17 cellular contexts compared by ENCODE assay signal in genomic region chr22:19722175-19722914, GRCh38. TPM values are rescaled to one million over a fixed set of nuclear protein-coding genes. Genes with fewer than 3 reads are reported as not detected.
DNase-seq lines count a peak whose midpoint lies in the region; ATAC-seq and TF ChIP-seq lines count a peak whose summit lies in the region.
"Had no signal": no experiment of that assay in that cellular context is flagged by ENCODE, and none has a peak within 500 bp of the region (broad histone marks: within the 10 kb centered on the region; RNA-seq: fewer than 3 reads in every experiment).

No MANE protein-coding gene starts in this region.

- H2AFZ ChIP-seq in neural progenitor cell (replicated peaks), result no peak overlapping the region

- peaks cover 8% of the 10 kb centered on the region for H3K36me3 Mint-ChIP-seq in glutamatergic neuron (ENCODE audit: unreplicated experiment)
- peaks cover 20% of the 10 kb centered on the region for H3K36me3 Mint-ChIP-seq in neural progenitor cell

- H3K27me3 ChIP-seq in HUES64 (ENCODE audit: insufficient read depth, low read length) (peaks cover 100% of the 10 kb centered on the region), neural progenitor cell (peaks cover 100% of the 10 kb centered on the region), lower lobe of right lung (ENCODE audit: low read depth) (peaks cover 58% of the 10 kb centered on the region)
- H3K27me3 ChIP-seq: tibial artery had no signal

- no peak overlapping the region for H3K27ac Mint-ChIP-seq in glutamatergic neuron (ENCODE audit: unreplicated experiment)
- no peak overlapping the region for H3K27ac Mint-ChIP-seq in neural progenitor cell
- H3K27ac Mint-ChIP-seq: dendritic cell treated with granulocyte-macrophage colony-stimulating factor and Interleukin-4, amounts not matched to agents 40 ng/mL and 50 ng/mL, for 4 days had no signal

- H4K20me1 ChIP-seq in neural progenitor cell (ENCODE audit: low read depth), result peaks cover 56% of the 10 kb centered on the region

- intact Hi-C loops in lower lobe of right lung (cut with DNase I), result no loop called here

- peaks cover 24% of the 10 kb centered on the region for H3F3A ChIP-seq in neural progenitor cell (ENCODE audit: low read depth)

- peaks cover 10% of the 10 kb centered on the region for H3K4me1 ChIP-seq in HUES64 (ENCODE audit: insufficient read depth, low read length)
- peaks cover 31% of the 10 kb centered on the region for H3K4me1 ChIP-seq in neural progenitor cell
- peaks cover 27% of the 10 kb centered on the region for H3K4me1 ChIP-seq in lower lobe of right lung

- H3K36me3 ChIP-seq in HUES64 (ENCODE audit: insufficient read depth, low read length), result no peaks in the 10 kb centered on the region
- no peaks in the 10 kb centered on the region for H3K36me3 ChIP-seq in neural progenitor cell
- no peaks in the 10 kb centered on the region for H3K36me3 ChIP-seq in lower lobe of right lung

- H3K27me3 Mint-ChIP-seq in glutamatergic neuron (ENCODE audit: unreplicated experiment) (peaks cover 54% of the 10 kb centered on the region), neural progenitor cell (ENCODE audit: insufficient read depth, low read depth) (peaks cover 71% of the 10 kb centered on the region)

- no peak for ATAC-seq in lower lobe of right lung
- ATAC-seq: SK-N-SH treated with all-trans-retinoic acid at 6 μM for 48 hours had no signal

- H3K4me3 ChIP-seq in HUES64 (ENCODE audit: low read length) (peak overlapping the region; percentile 43), neural progenitor cell (peak overlapping the region; percentile 52), lower lobe of right lung (no peak overlapping the region)
- H3K4me3 ChIP-seq: HAP-1, lung, tibial artery had no signal

- H3K9me3 ChIP-seq in HUES64 (ENCODE audit: insufficient read depth, low read depth, low read length), result no peaks in the 10 kb centered on the region
- H3K9me3 ChIP-seq in neural progenitor cell (ENCODE audit: low read depth), result no peaks in the 10 kb centered on the region
- no peaks in the 10 kb centered on the region for H3K9me3 ChIP-seq in lower lobe of right lung
- H3K9me3 ChIP-seq: esophagus squamous epithelium, HAP-1, tibial artery had no signal

- TF ChIP-seq CTCF in glutamatergic neuron (IDR thresholded peaks at IDR 0.05; ENCODE audit: partially characterized antibody, unreplicated experiment) (no peak), neural progenitor cell (IDR thresholded peaks at IDR 0.05) (no peak), lower lobe of right lung (IDR thresholded peaks at IDR 0.05) (no peak)

- H3K79me2 ChIP-seq in neural progenitor cell (ENCODE audit: low read depth), result no peaks in the 10 kb centered on the region

- H3K9ac ChIP-seq in HUES64 (ENCODE audit: low read depth, low read length), result no peak overlapping the region
- H3K9ac ChIP-seq in neural progenitor cell, result no peak overlapping the region

- H3K4me3 Mint-ChIP-seq in glutamatergic neuron (ENCODE audit: unreplicated experiment) (peak overlapping the region; percentile 38), neural progenitor cell (peak overlapping the region; percentile 52)

- H3K27ac ChIP-seq in HUES64 (ENCODE audit: low read depth, low read length) (no peak overlapping the region), neural progenitor cell (no peak overlapping the region), lower lobe of right lung (no peak overlapping the region)
- H3K27ac ChIP-seq: esophagus squamous epithelium, tibial artery, VCaP had no signal

- H3K9me3 Mint-ChIP-seq in glutamatergic neuron (ENCODE audit: unreplicated experiment), result peaks cover 23% of the 10 kb centered on the region
- peaks cover 20% of the 10 kb centered on the region for H3K9me3 Mint-ChIP-seq in neural progenitor cell
- H3K9me3 Mint-ChIP-seq: dendritic cell treated with granulocyte-macrophage colony-stimulating factor and Interleukin-4, amounts not matched to agents 40 ng/mL and 50 ng/mL, for 4 days had no signal

- H3K4me1 Mint-ChIP-seq in glutamatergic neuron (ENCODE audit: low read depth, unreplicated experiment) (peaks cover 6% of the 10 kb centered on the region), neural progenitor cell (peaks cover 27% of the 10 kb centered on the region)

- 2% methylated on average over 55 of the region's 55 CpGs for WGBS in HUES64

- H3K4me2 ChIP-seq in neural progenitor cell, result peak overlapping the region; percentile 88

- DNase-seq in glutamatergic neuron (peak; percentile 59), neural progenitor cell (ENCODE audit: low spot score) (peak; percentile 49), NCI-H2029 (lab: John Stamatoyannopoulos, UW) (no peak), lower lobe of right lung (no peak)
- DNase-seq: esophagus squamous epithelium; NCI-H146; NCI-H446 treated with DMSO at 0.1 percent for 48 hours; stimulated activated CD4-positive, alpha-beta T cell treated with anti-CD3 and anti-CD28 coated beads, Interleukin-2, amount 100 ng/mL, for 48 hours; tibial artery had no signal

RNA-seq across cellular contexts. Expression of gene GP1BB, which starts 1.0 kb away (rescaled TPM):
- 2.5 TPM for polyA plus RNA-seq in HUES64 (2013, experiment 1 of 2)
- 7.9 TPM for polyA plus RNA-seq in HUES64 (2013, experiment 2 of 2)
- total RNA-seq in glutamatergic neuron (ENCODE audit: unreplicated experiment), result 8.3 TPM
- total RNA-seq in neural progenitor cell (ENCODE audit: low replicate concordance), result 1.2 TPM in 1 of 2 replicates, not detected in the other
- 2.8 TPM for total RNA-seq in lower lobe of right lung

RNA-seq across cellular contexts. Expression of gene SEPTIN5, which starts 8.0 kb away (rescaled TPM):
- polyA plus RNA-seq in HUES64 (2013, experiment 1 of 2), result 6.5 TPM
- polyA plus RNA-seq in HUES64 (2013, experiment 2 of 2), result 11.3 TPM
- 96.0 TPM for total RNA-seq in glutamatergic neuron (ENCODE audit: unreplicated experiment)
- 5.0 and 8.2 TPM in 2 replicates for total RNA-seq in neural progenitor cell (ENCODE audit: low replicate concordance)
- 9.3 TPM for total RNA-seq in lower lobe of right lung

RNA-seq across cellular contexts. Expression of gene TBX1, which starts 38.2 kb away (rescaled TPM):
- 1.6 TPM for polyA plus RNA-seq in HUES64 (2013, experiment 1 of 2)
- 5.1 TPM for polyA plus RNA-seq in HUES64 (2013, experiment 2 of 2)
- 2.4 TPM for total RNA-seq in glutamatergic neuron (ENCODE audit: unreplicated experiment)
- 0.06 TPM in 1 of 2 replicates, not detected in the other for total RNA-seq in neural progenitor cell (ENCODE audit: low replicate concordance)
- 13.5 TPM for total RNA-seq in lower lobe of right lung
- polyA plus RNA-seq: BJ, neural cell had no signal

Comparison
In these comparisons a context has a peak if more than half of its experiments do, and no peak if none do; other contexts are left out.
1. DNase-seq: peak in glutamatergic neuron (single experiment) and neural progenitor cell (single experiment); none in NCI-H2029 (single experiment) and lower lobe of right lung (single experiment).